In the genomic region with DNA sequence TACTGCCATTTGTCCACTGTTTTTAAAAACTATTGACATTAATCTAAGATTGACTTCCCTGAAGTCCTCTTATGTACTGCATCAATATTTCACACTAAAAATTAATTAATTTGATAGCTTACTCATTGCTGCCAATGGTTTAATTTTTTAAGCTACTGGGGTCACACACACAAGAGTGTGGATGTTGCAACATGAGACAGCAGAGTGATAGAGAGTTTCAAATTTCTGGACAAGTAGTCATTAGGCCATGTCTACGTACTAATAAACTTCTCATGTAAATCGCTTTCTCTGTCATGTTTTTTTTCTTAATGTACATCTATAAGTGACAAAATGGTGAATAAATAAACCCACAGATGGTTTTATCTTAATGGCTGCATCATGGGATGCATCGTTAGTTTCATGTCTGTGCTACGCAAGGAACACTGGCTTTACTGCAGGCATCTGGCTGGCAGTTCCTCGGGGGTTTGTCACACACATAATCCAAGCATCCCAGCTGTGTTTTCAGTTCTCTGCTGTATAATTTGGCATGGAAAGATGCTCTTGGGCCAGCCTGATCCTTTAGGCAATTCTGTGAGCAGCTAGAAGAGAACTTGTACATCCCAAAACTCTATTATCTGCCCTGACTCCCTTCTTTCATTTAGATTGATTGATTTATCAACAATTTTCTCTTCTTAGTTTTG, we compare ENCODE assay signal across 18 cellular contexts. TPM values are rescaled to one million over a fixed set of nuclear protein-coding genes. Genes with fewer than 3 reads are reported as not detected.
"Had no signal": no experiment of that assay in that cellular context is flagged by ENCODE, and none has a peak within 500 bp of the region (broad histone marks: within the 10 kb centered on the region; RNA-seq: fewer than 3 reads in every experiment).

No MANE protein-coding gene starts in this region.

- DNase-seq: activated CD4-positive, alpha-beta T cell treated with anti-CD3 and anti-CD28 coated beads for 1 hour; activated gamma-delta T cell treated with Interleukin-2 at 50 U/mL for 16 hours; activated T-cell treated with anti-CD3 and anti-CD28 coated beads, Interleukin-2, amount 50 U/mL, for 1 hour; aorta; caudate nucleus; effector CD4-positive, alpha-beta T cell; foreskin fibroblast; kidney; left lung; mammary epithelial cell; naive thymus-derived CD8-positive, alpha-beta T cell; right lobe of liver; stimulated activated CD4-positive, alpha-beta T cell treated with anti-CD3 and anti-CD28 coated beads, Interleukin-1b, Interleukin-23, amount 100 ng/mL, for 48 hours; substantia nigra; T-helper 9 cell; thyroid gland; upper lobe of right lung had no signal

- H3K27ac ChIP-seq: left lung, right lobe of liver, skin epidermis, thyroid gland, upper lobe of right lung had no signal

- H3K27me3 ChIP-seq: left lung, right lobe of liver, thyroid gland, upper lobe of right lung had no signal

- H3K4me3 ChIP-seq: left lung, right lobe of liver, skin epidermis, thyroid gland, upper lobe of right lung had no signal

- ATAC-seq: left lung; naive thymus-derived CD8-positive, alpha-beta T cell; right lobe of liver; upper lobe of right lung had no signal

- H3K9me3 ChIP-seq: left lung, right lobe of liver, thyroid gland, upper lobe of right lung had no signal

- H3K4me1 ChIP-seq: left lung, right lobe of liver, thyroid gland, upper lobe of right lung had no signal

- H3K36me3 ChIP-seq: left lung, right lobe of liver, thyroid gland, upper lobe of right lung had no signal

RNA-seq across cellular contexts. Expression of gene CHODL, which starts 16.4 kb away (rescaled TPM):
- polyA plus RNA-seq: mammary epithelial cell had no signal
